ENCODE assay signal across 8 cellular contexts in the genomic region with DNA sequence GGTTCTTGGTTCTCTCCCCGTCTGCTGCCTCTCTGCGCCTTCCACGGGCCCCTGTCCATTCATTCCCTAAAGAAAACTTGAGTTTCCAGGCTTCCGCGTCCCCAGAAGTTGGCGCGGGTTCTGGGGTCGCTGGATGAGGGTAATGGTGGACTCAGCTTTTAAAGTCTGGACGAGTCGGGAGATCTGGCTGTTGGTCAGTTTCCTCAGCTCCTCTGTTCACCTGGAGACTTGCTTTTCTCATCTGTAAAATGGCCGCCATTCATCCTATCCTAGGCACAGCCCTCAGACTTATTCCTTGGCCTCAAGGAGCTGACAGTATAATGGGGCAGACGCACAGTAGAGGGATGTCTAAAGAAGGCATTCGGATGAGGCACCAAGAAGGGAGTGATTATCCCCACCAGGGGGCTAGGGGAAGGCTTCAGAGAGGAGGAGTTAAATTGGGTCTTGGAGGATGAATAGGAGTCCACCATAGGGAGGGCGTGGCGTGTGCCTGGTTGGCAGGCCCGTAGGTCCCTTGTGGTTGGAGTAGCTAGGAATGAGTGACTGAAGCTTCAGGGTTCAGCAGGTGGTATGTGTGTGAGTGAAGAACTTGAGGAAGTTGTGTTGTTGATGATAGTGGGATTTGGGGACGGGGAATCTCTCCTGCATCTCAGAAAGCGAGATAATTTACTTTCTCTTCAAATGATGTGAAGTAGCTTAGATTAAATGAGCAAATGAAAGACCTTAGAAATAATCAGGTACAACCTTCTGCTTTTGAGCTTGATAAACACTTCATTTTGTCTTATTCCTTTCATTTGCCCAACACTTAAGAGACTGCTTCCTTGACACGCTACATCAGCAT. TPM values are rescaled to one million over a fixed set of nuclear protein-coding genes. Genes with fewer than 3 reads are reported as not detected.
DNase-seq lines count a peak whose midpoint lies in the region; ATAC-seq and TF ChIP-seq lines count a peak whose summit lies in the region.

No MANE protein-coding gene starts in this region.

- TF ChIP-seq CTCF in left ventricle myocardium inferior (IDR thresholded peaks at IDR 0.05; ENCODE audit: borderline replicate concordance) (peak; percentile 21), PC-3 (conservative IDR thresholded peaks at IDR 0.05; ENCODE audit: low read depth, low read length) (no peak), breast epithelium (IDR thresholded peaks at IDR 0.05) (no peak)

- H3K4me1 ChIP-seq in left ventricle myocardium inferior: peaks cover 19% of the 10 kb centered on the region
- H3K4me1 ChIP-seq in PC-3 (ENCODE audit: insufficient read depth, low read length): no peaks in the 10 kb centered on the region; the same call in 1 of the 2 replicates
- H3K4me1 ChIP-seq in breast epithelium: no peaks in the 10 kb centered on the region

- peaks cover 22% of the 10 kb centered on the region for H3K4me1 Mint-ChIP-seq in stimulated activated naive CD8-positive, alpha-beta T cell treated with anti-CD3 and anti-CD28 coated beads, Interleukin-15, Interleukin-2, amounts not matched to agents 100 ng/mL and 50 ng/mL, for 24 hours (ENCODE audit: low read depth)

- ATAC-seq in left ventricle myocardium superior (no peak), PC-3 (no peak), HG03469 (IDR thresholded peaks at IDR 0.05; ENCODE audit: unreplicated experiment) (no peak)

- TSS peak; percentile 77 for BruUV-seq in PC-3 (replicated peaks; lab: Mats Ljungman, UMichigan)

- H3K9me2 ChIP-seq in PC-3 (replicated peaks; ENCODE audit: low read length): no peaks in the 10 kb centered on the region

- H2AFZ ChIP-seq in PC-3 (ENCODE audit: low read length): peak overlapping the region; percentile 98

- no peaks in the 10 kb centered on the region for H4K20me1 ChIP-seq in PC-3 (ENCODE audit: low read length)

- peak overlapping the region; percentile 81 for H3K4me3 Mint-ChIP-seq in stimulated activated naive CD8-positive, alpha-beta T cell treated with anti-CD3 and anti-CD28 coated beads, Interleukin-15, Interleukin-2, amounts not matched to agents 100 ng/mL and 50 ng/mL, for 24 hours

- peak overlapping the region; percentile 93 for H3K4me2 ChIP-seq in PC-3 (ENCODE audit: low read length)

- H3K9ac ChIP-seq in PC-3 (ENCODE audit: low read length): peak overlapping the region; percentile 63

- H3K27ac Mint-ChIP-seq in stimulated activated naive CD8-positive, alpha-beta T cell treated with anti-CD3 and anti-CD28 coated beads, Interleukin-15, Interleukin-2, amounts not matched to agents 100 ng/mL and 50 ng/mL, for 24 hours: peak overlapping the region; percentile 93

- peaks cover 12% of the 10 kb centered on the region for H3K36me3 Mint-ChIP-seq in stimulated activated naive CD8-positive, alpha-beta T cell treated with anti-CD3 and anti-CD28 coated beads, Interleukin-15, Interleukin-2, amounts not matched to agents 100 ng/mL and 50 ng/mL, for 24 hours (ENCODE audit: low read depth)

- intact Hi-C loops in left ventricle myocardium inferior (cut with micrococcal nuclease): no loop called here
- intact Hi-C loops in left ventricle myocardium superior (cut with micrococcal nuclease): no loop called here
- intact Hi-C loops in PC-3 (cut with micrococcal nuclease): loop anchor here (5.0 kb wide), 2 partner anchors 34 to 331 kb away; a partner anchor contains a TSS
- intact Hi-C loops in breast epithelium (cut with DNase I; ENCODE audit: low total_unique reads): no loop called here

- CTCF ChIA-PET in PC-3 (lab: Charles Lee): interaction anchor here (0.7 to 1.0 kb wide), 3 partner anchors 32 to 137 kb away, joined by 3 to 14 read pairs (median 6); no protein-coding TSS in a partner anchor

- H3K27ac ChIP-seq in left ventricle myocardium inferior (replicated peaks) (peak overlapping the region; percentile 93), PC-3 (ENCODE audit: low read length) (no peak overlapping the region), breast epithelium (peak overlapping the region; percentile 77 to 89), layer of hippocampus (ENCODE audit: low read depth, low read length) (peak overlapping the region; percentile 96)

- no peaks in the 10 kb centered on the region for H3K9me3 ChIP-seq in left ventricle myocardium inferior (replicated peaks)
- no peaks in the 10 kb centered on the region for H3K9me3 ChIP-seq in PC-3 (ENCODE audit: low read length)
- H3K9me3 ChIP-seq in breast epithelium: no peaks in the 10 kb centered on the region

- no peaks in the 10 kb centered on the region for H3K27me3 ChIP-seq in left ventricle myocardium inferior (ENCODE audit: low read depth)
- no peaks in the 10 kb centered on the region for H3K27me3 ChIP-seq in PC-3 (ENCODE audit: low read length)
- H3K27me3 ChIP-seq in breast epithelium: no peaks in the 10 kb centered on the region
- H3K27me3 ChIP-seq in layer of hippocampus (ENCODE audit: control insufficient read depth, insufficient read depth, low read length): no peaks in the 10 kb centered on the region

- no peaks in the 10 kb centered on the region for H3F3A ChIP-seq in PC-3 (ENCODE audit: low read length, unreplicated experiment)

- TF ChIP-seq POLR2A in breast epithelium (IDR thresholded peaks at IDR 0.05): no peak

- peaks cover 10% of the 10 kb centered on the region for H3K36me3 ChIP-seq in left ventricle myocardium inferior
- H3K36me3 ChIP-seq in PC-3 (ENCODE audit: low read depth, low read length): no peaks in the 10 kb centered on the region; the same call in 1 of the 2 replicates
- H3K36me3 ChIP-seq in breast epithelium: no peaks in the 10 kb centered on the region

- no peaks in the 10 kb centered on the region for H3K27me3 Mint-ChIP-seq in stimulated activated naive CD8-positive, alpha-beta T cell treated with anti-CD3 and anti-CD28 coated beads, Interleukin-15, Interleukin-2, amounts not matched to agents 100 ng/mL and 50 ng/mL, for 24 hours

- H3K9me3 Mint-ChIP-seq in stimulated activated naive CD8-positive, alpha-beta T cell treated with anti-CD3 and anti-CD28 coated beads, Interleukin-15, Interleukin-2, amounts not matched to agents 100 ng/mL and 50 ng/mL, for 24 hours: no peaks in the 10 kb centered on the region

- H3K4me3 ChIP-seq in left ventricle myocardium inferior: peak overlapping the region; percentile 75
- H3K4me3 ChIP-seq in PC-3 (ENCODE audit: low read length): peak overlapping the region; percentile 74
- H3K4me3 ChIP-seq in breast epithelium: peak overlapping the region; percentile 63 to 65 (median 65)

- H3K79me2 ChIP-seq in PC-3 (ENCODE audit: low read length): no peaks in the 10 kb centered on the region

- POLR2A ChIA-PET in PC-3 (lab: Charles Lee; ENCODE audit: unreplicated experiment): no interaction called here

- DNase-seq in left ventricle myocardium inferior: no peak
- DNase-seq in left ventricle myocardium superior: no peak
- DNase-seq in PC-3: peak; percentile 6
- DNase-seq in breast epithelium (ENCODE audit: low spot score in 2 of 2): no peak
- no peak for DNase-seq in NCI-H2196 (lab: John Stamatoyannopoulos, UW; ENCODE audit: unreplicated experiment)

RNA-seq across cellular contexts. Expression of a gene that starts 0.7 kb away (rescaled TPM):
- total RNA-seq in left ventricle myocardium inferior (23.8 TPM), left ventricle myocardium superior (22.4 TPM), PC-3 (2014; rRNA removed) (2.9 and 9.1 TPM in 2 replicates), breast epithelium (10 to 100 TPM; 36.4 to 43.3 (median 40.5) TPM)

RNA-seq across cellular contexts. Expression of a gene that starts 32.4 kb away (rescaled TPM):
- total RNA-seq in left ventricle myocardium inferior (8.4 TPM), left ventricle myocardium superior (9.2 TPM), PC-3 (2014; rRNA removed) (5.4 and 10.0 TPM in 2 replicates), breast epithelium (10 to 100 TPM; 13.9 to 33.5 (median 31.5) TPM)

RNA-seq across cellular contexts. Expression of a gene that starts 34.3 kb away (rescaled TPM):
- total RNA-seq in left ventricle myocardium inferior (126 TPM), left ventricle myocardium superior (110 TPM), PC-3 (2014; rRNA removed) (45.6 and 50.7 TPM in 2 replicates), breast epithelium (10 to 100 TPM; 49.2 to 70.4 (median 56.7) TPM)
